In genomic region chr10:88062798-88063472, GRCh38 we compare ENCODE assay signal across 14 cellular contexts.
DNase-seq lines count a peak whose midpoint lies in the region; ATAC-seq and TF ChIP-seq lines count a peak whose summit lies in the region.
"Had no signal": no experiment of that assay in that cellular context is flagged by ENCODE, and none has a peak within 500 bp of the region (broad histone marks: within the 10 kb centered on the region; RNA-seq: fewer than 3 reads in every experiment).

No MANE protein-coding gene starts in this region.

- no peaks in the 10 kb centered on the region for H3K27me3 ChIP-seq in breast epithelium
- no peaks in the 10 kb centered on the region for H3K27me3 ChIP-seq in right lobe of liver
- H3K27me3 ChIP-seq in transverse colon: no peaks in the 10 kb centered on the region
- H3K27me3 ChIP-seq in Caco-2 (replicated peaks; ENCODE audit: control insufficient read depth, insufficient read depth, low read length): no peaks in the 10 kb centered on the region

- ATAC-seq in activated naive CD8-positive, alpha-beta T cell treated with anti-CD3 and anti-CD28 coated beads, Interleukin-2, amount 10 ng/mL, durations not matched to agents 7 days and 5 days (ENCODE audit: low read depth): no peak
- no peak for ATAC-seq in activated naive CD8-positive, alpha-beta T cell treated with anti-CD3 and anti-CD28 coated beads, Interleukin-2, amount 50 U/mL, for 24 hours
- ATAC-seq in right lobe of liver (peak; percentile 71 to 86 (median 74)), GM21786 (IDR thresholded peaks at IDR 0.05; ENCODE audit: unreplicated experiment) (no peak)
- ATAC-seq: stimulated activated naive B cell treated with anti-CD40 and anti-IgM and Interleukin-4, amounts not matched to agents 10 μg/mL and 1 μg/mL and 100 μg/mL, for 72 hours had no signal

- H3K9me3 ChIP-seq in breast epithelium (no peaks in the 10 kb centered on the region), right lobe of liver (no peaks in the 10 kb centered on the region), transverse colon (no peaks in the 10 kb centered on the region), Caco-2 (no peaks in the 10 kb centered on the region)

- no peak for DNase-seq in activated naive CD8-positive, alpha-beta T cell treated with anti-CD3 and anti-CD28 coated beads, Interleukin-2, amount 10 ng/mL, durations not matched to agents 7 days and 5 days
- DNase-seq in activated naive CD8-positive, alpha-beta T cell treated with anti-CD3 and anti-CD28 coated beads, Interleukin-2, amount 50 U/mL, for 24 hours: no peak
- DNase-seq in breast epithelium (ENCODE audit: low spot score in 2 of 2): no peak
- peak in 2 of 3 donors; percentile 63 to 82 for DNase-seq in right lobe of liver
- no peak for DNase-seq in transverse colon
- DNase-seq in posterior cingulate gyrus: no peak
- no peak for DNase-seq in Caco-2
- DNase-seq: activated CD4-positive, alpha-beta T cell treated with anti-CD3 and anti-CD28 coated beads, Interleukin-2, amount 10 ng/mL, durations not matched to agents 24 days and 14 days; AML-193; effector CD8-positive, alpha-beta T cell; NCI-H446 treated with DMSO at 0.1 percent for 48 hours; nucleus accumbens; stimulated activated naive B cell treated with anti-CD40 and anti-IgM and Interleukin-4, amounts not matched to agents 10 μg/mL and 1 μg/mL and 100 μg/mL, for 72 hours had no signal

- no peak overlapping the region for H3K4me3 Mint-ChIP-seq in activated naive CD8-positive, alpha-beta T cell treated with anti-CD3 and anti-CD28 coated beads, Interleukin-2, amount 10 ng/mL, durations not matched to agents 7 days and 5 days
- H3K4me3 Mint-ChIP-seq in activated naive CD8-positive, alpha-beta T cell treated with anti-CD3 and anti-CD28 coated beads, Interleukin-2, amount 50 U/mL, for 24 hours: no peak overlapping the region
- no peak overlapping the region for H3K4me3 Mint-ChIP-seq in Caco-2 (ENCODE audit: unreplicated experiment)
- H3K4me3 Mint-ChIP-seq: activated CD4-positive, alpha-beta T cell treated with anti-CD3 and anti-CD28 coated beads, Interleukin-2, amount 10 ng/mL, durations not matched to agents 24 days and 14 days; stimulated activated naive B cell treated with anti-CD40 and anti-IgM and Interleukin-4, amounts not matched to agents 10 μg/mL and 1 μg/mL and 100 μg/mL, for 72 hours had no signal

- in situ Hi-C loops in transverse colon (cut with MboI; ENCODE audit: low pct_ligation_motif_present in 1 of 4, low pct_unique_long_range_greater_than_20kb in 1 of 4, low sequenced_read_pairs in 3 of 4): no loop called here

- H3K36me3 ChIP-seq in breast epithelium: no peaks in the 10 kb centered on the region
- no peaks in the 10 kb centered on the region for H3K36me3 ChIP-seq in right lobe of liver
- no peaks in the 10 kb centered on the region for H3K36me3 ChIP-seq in transverse colon
- no peaks in the 10 kb centered on the region for H3K36me3 ChIP-seq in Caco-2 (ENCODE audit: control insufficient read depth, insufficient read depth, low read length)

- 11% methylated on average over 4 of the region's 4 CpGs for WGBS in right lobe of liver (ENCODE audit: insufficient coverage, low coverage, low lambda C conversion rate, missing lambda C conversion rate)
- WGBS in transverse colon (ENCODE audit: low coverage in 1 of 2), 2 donors: 50 to 57% methylated on average over 3 to 4 of the region's 4 CpGs

- peaks cover 12% of the 10 kb centered on the region for H3K36me3 Mint-ChIP-seq in activated naive CD8-positive, alpha-beta T cell treated with anti-CD3 and anti-CD28 coated beads, Interleukin-2, amount 10 ng/mL, durations not matched to agents 7 days and 5 days
- H3K36me3 Mint-ChIP-seq in activated naive CD8-positive, alpha-beta T cell treated with anti-CD3 and anti-CD28 coated beads, Interleukin-2, amount 50 U/mL, for 24 hours (ENCODE audit: low read depth): peaks cover 2% of the 10 kb centered on the region
- no peaks in the 10 kb centered on the region for H3K36me3 Mint-ChIP-seq in Caco-2 (ENCODE audit: insufficient read depth, unreplicated experiment)

- H3K4me1 Mint-ChIP-seq in activated naive CD8-positive, alpha-beta T cell treated with anti-CD3 and anti-CD28 coated beads, Interleukin-2, amount 10 ng/mL, durations not matched to agents 7 days and 5 days: peaks cover 49% of the 10 kb centered on the region
- peaks cover 60% of the 10 kb centered on the region for H3K4me1 Mint-ChIP-seq in activated naive CD8-positive, alpha-beta T cell treated with anti-CD3 and anti-CD28 coated beads, Interleukin-2, amount 50 U/mL, for 24 hours
- no peaks in the 10 kb centered on the region for H3K4me1 Mint-ChIP-seq in Caco-2 (ENCODE audit: low read depth, unreplicated experiment)

- H3K27ac ChIP-seq in breast epithelium: peak overlapping the region; percentile 64 to 79
- peak overlapping the region; percentile 65 to 85 (median 81) for H3K27ac ChIP-seq in right lobe of liver
- peak overlapping the region; percentile 39 to 72 (median 52) for H3K27ac ChIP-seq in transverse colon

- peak overlapping the region; percentile 50 for H3K27ac Mint-ChIP-seq in activated naive CD8-positive, alpha-beta T cell treated with anti-CD3 and anti-CD28 coated beads, Interleukin-2, amount 10 ng/mL, durations not matched to agents 7 days and 5 days
- no peak overlapping the region for H3K27ac Mint-ChIP-seq in activated naive CD8-positive, alpha-beta T cell treated with anti-CD3 and anti-CD28 coated beads, Interleukin-2, amount 50 U/mL, for 24 hours
- H3K27ac Mint-ChIP-seq in Caco-2 (ENCODE audit: unreplicated experiment): no peak overlapping the region
- H3K27ac Mint-ChIP-seq: activated CD4-positive, alpha-beta T cell treated with anti-CD3 and anti-CD28 coated beads, Interleukin-2, amount 10 ng/mL, durations not matched to agents 24 days and 14 days; stimulated activated naive B cell treated with anti-CD40 and anti-IgM and Interleukin-4, amounts not matched to agents 10 μg/mL and 1 μg/mL and 100 μg/mL, for 72 hours had no signal

- H3K4me1 ChIP-seq in breast epithelium: peaks cover 0 to 4% of the 10 kb centered on the region in 2 donors
- H3K4me1 ChIP-seq in right lobe of liver: peaks cover 0 to 36% (median 17%) of the 10 kb centered on the region in 4 donors
- H3K4me1 ChIP-seq in transverse colon: peaks cover 7 to 18% (median 9%) of the 10 kb centered on the region in 4 donors
- H3K4me1 ChIP-seq in Caco-2: peaks cover 13% of the 10 kb centered on the region

- H3K9me3 Mint-ChIP-seq in activated naive CD8-positive, alpha-beta T cell treated with anti-CD3 and anti-CD28 coated beads, Interleukin-2, amount 10 ng/mL, durations not matched to agents 7 days and 5 days: peaks cover 9% of the 10 kb centered on the region
- peaks cover 7% of the 10 kb centered on the region for H3K9me3 Mint-ChIP-seq in activated naive CD8-positive, alpha-beta T cell treated with anti-CD3 and anti-CD28 coated beads, Interleukin-2, amount 50 U/mL, for 24 hours
- no peaks in the 10 kb centered on the region for H3K9me3 Mint-ChIP-seq in Caco-2 (ENCODE audit: unreplicated experiment)

- TF ChIP-seq CTCF in breast epithelium (IDR thresholded peaks at IDR 0.05) (no peak), right lobe of liver (IDR thresholded peaks at IDR 0.05) (no peak), transverse colon (IDR thresholded peaks at IDR 0.05) (no peak), Caco-2 (IDR thresholded peaks at IDR 0.05; ENCODE audit: insufficient read depth in 1 of 2, low read depth in 1 of 2, low read length in 1 of 2, severe bottlenecking in 1 of 2, unreplicated experiment in 1 of 2) (no peak)

- no TSS peak for BruUV-seq in Caco-2 (replicated peaks; lab: Mats Ljungman, UMichigan)

- POLR2A ChIA-PET in activated naive CD8-positive, alpha-beta T cell treated with anti-CD3 and anti-CD28 coated beads, Interleukin-2, amount 10 ng/mL, durations not matched to agents 7 days and 5 days (lab: Charles Lee): interaction anchor here (0.6 to 1.3 kb wide), 5 partner anchors 19 to 210 kb away, joined by 3 to 5 read pairs (median 4); partner anchors contain the start of genes KLLN and PTEN
- POLR2A ChIA-PET in Caco-2 (lab: Charles Lee): no interaction called here

- TF ChIP-seq EP300 in transverse colon (IDR thresholded peaks at IDR 0.05; ENCODE audit: low read depth): no peak

- CTCF ChIA-PET in Caco-2 (lab: Charles Lee): no interaction called here

- TF ChIP-seq POLR2A in breast epithelium (IDR thresholded peaks at IDR 0.05): no peak
- TF ChIP-seq POLR2A in right lobe of liver (IDR thresholded peaks at IDR 0.05): no peak
- no peak for TF ChIP-seq POLR2A in transverse colon (IDR thresholded peaks at IDR 0.05)

- intact Hi-C loops in breast epithelium (cut with DNase I; ENCODE audit: low total_unique reads) (no loop called here), right lobe of liver (cut with DNase I) (no loop called here), transverse colon (cut with DNase I; ENCODE audit: low total_unique reads) (no loop called here), posterior cingulate gyrus (cut with DNase I) (no loop called here), Caco-2 (cut with micrococcal nuclease; ENCODE audit: unreplicated experiment) (no loop called here)

- H3K4me3 ChIP-seq in breast epithelium (no peak overlapping the region), right lobe of liver (no peak overlapping the region), transverse colon (no peak overlapping the region), Caco-2 (ENCODE audit: low read depth, low read length) (no peak overlapping the region)

- no peaks in the 10 kb centered on the region for H3K27me3 Mint-ChIP-seq in activated naive CD8-positive, alpha-beta T cell treated with anti-CD3 and anti-CD28 coated beads, Interleukin-2, amount 10 ng/mL, durations not matched to agents 7 days and 5 days
- peaks cover 1% of the 10 kb centered on the region for H3K27me3 Mint-ChIP-seq in activated naive CD8-positive, alpha-beta T cell treated with anti-CD3 and anti-CD28 coated beads, Interleukin-2, amount 50 U/mL, for 24 hours
- H3K27me3 Mint-ChIP-seq in Caco-2 (ENCODE audit: insufficient read depth, unreplicated experiment): no peaks in the 10 kb centered on the region
- H3K27me3 Mint-ChIP-seq: stimulated activated naive B cell treated with anti-CD40 and anti-IgM and Interleukin-4, amounts not matched to agents 10 μg/mL and 1 μg/mL and 100 μg/mL, for 72 hours had no signal

Comparison
In these comparisons a context has a peak if more than half of its experiments do, and no peak if none do; other contexts are left out.
1. ATAC-seq: peak in right lobe of liver (4 of 4); none in activated naive CD8-positive, alpha-beta T cell treated with anti-CD3 and anti-CD28 coated beads, Interleukin-2, amount 10 ng/mL, durations not matched to agents 7 days and 5 days (single experiment), activated naive CD8-positive, alpha-beta T cell treated with anti-CD3 and anti-CD28 coated beads, Interleukin-2, amount 50 U/mL, for 24 hours (single experiment) and GM21786 (single experiment).
2. DNase-seq: peak in right lobe of liver (2 of 3); none in activated naive CD8-positive, alpha-beta T cell treated with anti-CD3 and anti-CD28 coated beads, Interleukin-2, amount 10 ng/mL, durations not matched to agents 7 days and 5 days (single experiment), activated naive CD8-positive, alpha-beta T cell treated with anti-CD3 and anti-CD28 coated beads, Interleukin-2, amount 50 U/mL, for 24 hours (single experiment), breast epithelium (0 of 2), transverse colon (single experiment), posterior cingulate gyrus (0 of 10) and Caco-2 (0 of 2).
3. Peak in every context shown above with its lines, with median percentiles within 50 percentile points of each other: H3K27ac ChIP-seq.